25 cellular contexts compared by ENCODE assay signal in genomic region chr12:50609292-50609874, GRCh38.
"Had no signal": no experiment of that assay in that cellular context is flagged by ENCODE, and none has a peak within 500 bp of the region (broad histone marks: within the 10 kb centered on the region; RNA-seq: fewer than 3 reads in every experiment).

No MANE protein-coding gene starts in this region.

- H3K9me3 ChIP-seq: colonic mucosa, spleen, testis, upper lobe of left lung had no signal

- H3K4me3 Mint-ChIP-seq: activated CD4-positive, alpha-beta memory T cell treated with anti-CD3 and anti-CD28 coated beads, Interleukin-2, amount 10 ng/mL, durations not matched to agents 7 days and 5 days; activated CD4-positive, alpha-beta T cell treated with anti-CD3 and anti-CD28 coated beads, Interleukin-2, amount 10 ng/mL, durations not matched to agents 7 days and 5 days; activated T-cell treated with anti-CD3 and anti-CD28 coated beads, Interleukin-2, amount 50 U/mL, for 24 hours; activated T-helper 17 cell treated with anti-CD3 and anti-CD28 coated beads, Interleukin-2, amount 50 U/mL, for 72 hours; naive thymus-derived CD8-positive, alpha-beta T cell; neural crest cell; WTC11 had no signal

- H3K27me3 ChIP-seq: colonic mucosa, spleen, testis, upper lobe of left lung had no signal

- H3K27ac ChIP-seq: colonic mucosa, upper lobe of left lung had no signal

- H3K9me3 Mint-ChIP-seq: activated CD4-positive, alpha-beta memory T cell treated with anti-CD3 and anti-CD28 coated beads, Interleukin-2, amount 10 ng/mL, durations not matched to agents 7 days and 5 days; activated CD4-positive, alpha-beta T cell treated with anti-CD3 and anti-CD28 coated beads, Interleukin-2, amount 10 ng/mL, durations not matched to agents 7 days and 5 days; activated naive CD4-positive, alpha-beta T cell treated with anti-CD3 and anti-CD28 coated beads, Interleukin-2, amount 50 U/mL, for 72 hours; activated T-cell treated with anti-CD3 and anti-CD28 coated beads, Interleukin-2, amount 50 U/mL, for 24 hours; activated T-helper 17 cell treated with anti-CD3 and anti-CD28 coated beads, Interleukin-2, amount 50 U/mL, for 72 hours; naive thymus-derived CD8-positive, alpha-beta T cell; neural crest cell; WTC11 had no signal

- ATAC-seq: activated naive CD4-positive, alpha-beta T cell treated with anti-CD3 and anti-CD28 coated beads, Interleukin-2, amount 50 U/mL, for 72 hours; activated T-helper 17 cell treated with anti-CD3 and anti-CD28 coated beads, Interleukin-2, amount 50 U/mL, for 72 hours; naive thymus-derived CD8-positive, alpha-beta T cell; right cardiac atrium; WTC11 had no signal

- H3K27me3 Mint-ChIP-seq: activated CD4-positive, alpha-beta memory T cell treated with anti-CD3 and anti-CD28 coated beads, Interleukin-2, amount 10 ng/mL, durations not matched to agents 7 days and 5 days; activated CD4-positive, alpha-beta T cell treated with anti-CD3 and anti-CD28 coated beads, Interleukin-2, amount 10 ng/mL, durations not matched to agents 7 days and 5 days; activated T-cell treated with anti-CD3 and anti-CD28 coated beads, Interleukin-2, amount 50 U/mL, for 24 hours; activated T-helper 17 cell treated with anti-CD3 and anti-CD28 coated beads, Interleukin-2, amount 50 U/mL, for 72 hours; naive thymus-derived CD8-positive, alpha-beta T cell had no signal

- H3K36me3 ChIP-seq: colonic mucosa, upper lobe of left lung had no signal

- H3K4me1 Mint-ChIP-seq: activated CD4-positive, alpha-beta memory T cell treated with anti-CD3 and anti-CD28 coated beads, Interleukin-2, amount 10 ng/mL, durations not matched to agents 7 days and 5 days had no signal

- H3K27ac Mint-ChIP-seq: activated CD4-positive, alpha-beta memory T cell treated with anti-CD3 and anti-CD28 coated beads, Interleukin-2, amount 10 ng/mL, durations not matched to agents 7 days and 5 days; activated CD4-positive, alpha-beta T cell treated with anti-CD3 and anti-CD28 coated beads, Interleukin-2, amount 10 ng/mL, durations not matched to agents 7 days and 5 days; activated naive CD4-positive, alpha-beta T cell treated with anti-CD3 and anti-CD28 coated beads, Interleukin-2, amount 50 U/mL, for 72 hours; activated T-cell treated with anti-CD3 and anti-CD28 coated beads, Interleukin-2, amount 50 U/mL, for 24 hours; activated T-helper 17 cell treated with anti-CD3 and anti-CD28 coated beads, Interleukin-2, amount 50 U/mL, for 72 hours; WTC11 had no signal

- H3K4me3 ChIP-seq: colonic mucosa, spleen, testis, upper lobe of left lung had no signal

- FAIRE-seq: bronchial epithelial cell, frontal cortex had no signal

- H3K36me3 Mint-ChIP-seq: activated naive CD4-positive, alpha-beta T cell treated with anti-CD3 and anti-CD28 coated beads, Interleukin-2, amount 50 U/mL, for 72 hours; WTC11 had no signal

- DNase-seq: activated CD4-positive, alpha-beta memory T cell treated with anti-CD3 and anti-CD28 coated beads, Interleukin-2, amount 10 ng/mL, durations not matched to agents 7 days and 5 days; activated CD4-positive, alpha-beta T cell treated with anti-CD3 and anti-CD28 coated beads for 1 hour; activated CD4-positive, alpha-beta T cell treated with anti-CD3 and anti-CD28 coated beads, Interleukin-2, amount 10 ng/mL, durations not matched to agents 7 days and 5 days; activated CD8-positive, alpha-beta memory T cell treated with anti-CD3 and anti-CD28 coated beads, Interleukin-2, amount 50 U/mL, for 48 hours; activated gamma-delta T cell treated with Interleukin-2 at 50 U/mL for 16 hours; activated T-cell treated with anti-CD3 and anti-CD28 coated beads, Interleukin-2, amount 50 U/mL, for 24 hours; anterior cingulate cortex; colonic mucosa; effector memory CD4-positive, alpha-beta T cell; mesenchymal stem cell; naive thymus-derived CD8-positive, alpha-beta T cell; nucleus accumbens; posterior cingulate gyrus; right cardiac atrium; spleen; stimulated activated naive CD4-positive, alpha-beta T cell; T-helper 2 cell; testis; upper lobe of left lung had no signal
